In genomic region chr4:130424211-130424610, GRCh38 we compare ENCODE assay signal across 29 cellular contexts.
A peak's percentile ranks its signal among the peaks of the same experiment; 100 is the strongest.
DNase-seq lines count a peak whose midpoint lies in the region; ATAC-seq, FAIRE-seq and TF ChIP-seq lines count a peak whose summit lies in the region.
"Had no signal": no experiment of that assay in that cellular context is flagged by ENCODE, and none has a peak within 500 bp of the region (broad histone marks: within the 10 kb centered on the region; RNA-seq: fewer than 3 reads in every experiment).

No MANE protein-coding gene starts in this region.

- no peaks in the 10 kb centered on the region for H3K9me3 ChIP-seq in WERI-Rb-1 (ENCODE audit: severe bottlenecking)
- H3K9me3 ChIP-seq: BLaER1 had no signal

- POLR2A ChIA-PET in RWPE1 (lab: Yijun Ruan, JAX; ENCODE audit: low non-redundant PET): no interaction called here

- H3K27ac ChIP-seq in RWPE1: no peak overlapping the region
- no peak overlapping the region for H3K27ac ChIP-seq in foreskin keratinocyte
- no peak overlapping the region for H3K27ac ChIP-seq in WERI-Rb-1
- H3K27ac ChIP-seq: 22Rv1, BLaER1 had no signal

- no peak for FAIRE-seq in urothelium cell line (lab: Jason Lieb, UNC)
- FAIRE-seq: GM19239, HepG2, RCC 7860 had no signal

- CTCF ChIA-PET in RWPE1 (lab: Yijun Ruan, JAX): no interaction called here

- H3K4me3 ChIP-seq in WERI-Rb-1 (ENCODE audit: low read depth, low read length): no peak overlapping the region
- H3K4me3 ChIP-seq: BLaER1 had no signal

- no peaks in the 10 kb centered on the region for H3K36me3 ChIP-seq in WERI-Rb-1
- H3K36me3 ChIP-seq: BLaER1 had no signal

- H3K4me1 ChIP-seq in foreskin keratinocyte: no peaks in the 10 kb centered on the region
- H3K4me1 ChIP-seq: BLaER1 had no signal

- H3K27me3 ChIP-seq in foreskin keratinocyte (no peaks in the 10 kb centered on the region), WERI-Rb-1 (ENCODE audit: insufficient read depth, low read depth, severe bottlenecking) (no peaks in the 10 kb centered on the region)
- H3K27me3 ChIP-seq: BLaER1 had no signal

- peak; percentile 27 for DNase-seq in DMS153 (lab: John Stamatoyannopoulos, UW)
- DNase-seq in DMS153 treated with DMSO at 0.1 percent for 48 hours (lab: John Stamatoyannopoulos, UW; ENCODE audit: unreplicated experiment): no peak
- DNase-seq in HPDE6-E6E7 (ENCODE audit: extremely low spot score): peak; percentile 9
- DNase-seq in RWPE1 (ENCODE audit: low spot score): peak; percentile 6
- peak; percentile 51 to 59 for DNase-seq in foreskin keratinocyte
- DNase-seq in WERI-Rb-1: no peak
- DNase-seq in GM19240 (ENCODE audit: insufficient read length, low spot score): no peak
- no peak for DNase-seq in urothelium cell line (ENCODE audit: low spot score)
- DNase-seq: ACHN; CD4-positive, alpha-beta T cell; COR-L47; DMS 273 treated with DMSO at 0.1 percent for 48 hours; GF-D8; H7; HFFc6; KBM-7; NCI-H1092 treated with DMSO at 0.1 percent for 48 hours; NCI-H1694; NCI-H2107; NCI-H2227 treated with DMSO at 0.1 percent for 48 hours; NCI-H510A treated with DMSO at 0.1 percent for 48 hours; NCI-H774; OCI-M1; SHP77 had no signal

- TF ChIP-seq CTCF in RWPE1 (conservative IDR thresholded peaks at IDR 0.05; ENCODE audit: low read depth): no peak
- TF ChIP-seq CTCF in foreskin keratinocyte (conservative IDR thresholded peaks at IDR 0.05): no peak
- no peak for TF ChIP-seq CTCF in WERI-Rb-1 (IDR thresholded peaks at IDR 0.05; ENCODE audit: low read depth, low read length)

- ATAC-seq in foreskin keratinocyte: peak; percentile 74
- ATAC-seq: HepG2 had no signal

Comparison
In these comparisons a context has a peak if more than half of its experiments do, and no peak if none do; other contexts are left out.
1. DNase-seq: peak in DMS153 (single experiment), HPDE6-E6E7 (single experiment), RWPE1 (single experiment) and foreskin keratinocyte (2 of 2); none in DMS153 treated with DMSO at 0.1 percent for 48 hours (single experiment), WERI-Rb-1 (single experiment), GM19240 (single experiment) and urothelium cell line (single experiment).